In genomic region chr4:185577592-185577940, GRCh38 we compare ENCODE assay signal across 18 cellular contexts. TPM values are rescaled to one million over a fixed set of nuclear protein-coding genes. Genes with fewer than 3 reads are reported as not detected.
DNase-seq lines count a peak whose midpoint lies in the region; ATAC-seq and TF ChIP-seq lines count a peak whose summit lies in the region.
"Had no signal": no experiment of that assay in that cellular context is flagged by ENCODE, and none has a peak within 500 bp of the region (broad histone marks: within the 10 kb centered on the region; RNA-seq: fewer than 3 reads in every experiment).

No MANE protein-coding gene starts in this region.

- TF ChIP-seq EP300 in suprapubic skin (IDR thresholded peaks at IDR 0.05) = no peak
- TF ChIP-seq EP300 in tibial nerve (IDR thresholded peaks at IDR 0.05) = no peak

- H3K36me3 ChIP-seq in left ventricle myocardium inferior (no peaks in the 10 kb centered on the region), mucosa of rectum (ENCODE audit: control insufficient read depth in 2 of 2, insufficient read depth in 2 of 2, low read length in 2 of 2) (no peaks in the 10 kb centered on the region), skeletal muscle tissue (ENCODE audit: control insufficient read depth in 3 of 3, insufficient read depth in 3 of 3, low read length in 3 of 3) (no peaks in the 10 kb centered on the region), suprapubic skin (no peaks in the 10 kb centered on the region), tibial nerve (no peaks in the 10 kb centered on the region), MG63 (no peaks in the 10 kb centered on the region)
- H3K36me3 ChIP-seq: BE2C had no signal

- no peaks in the 10 kb centered on the region for H3K27me3 ChIP-seq in left ventricle myocardium inferior (ENCODE audit: low read depth)
- no peaks in the 10 kb centered on the region for H3K27me3 ChIP-seq in mucosa of rectum (ENCODE audit: control insufficient read depth in 2 of 2, insufficient read depth in 2 of 2, low read length in 2 of 2)
- H3K27me3 ChIP-seq in skeletal muscle tissue (ENCODE audit: control insufficient read depth in 3 of 3, insufficient read depth in 3 of 3, low read length in 3 of 3) = no peaks in the 10 kb centered on the region
- H3K27me3 ChIP-seq in suprapubic skin = no peaks in the 10 kb centered on the region
- no peaks in the 10 kb centered on the region for H3K27me3 ChIP-seq in tibial nerve
- no peaks in the 10 kb centered on the region for H3K27me3 ChIP-seq in MG63
- H3K27me3 ChIP-seq: BE2C had no signal

- no peak for ATAC-seq in Right ventricle myocardium inferior
- ATAC-seq in GM21367 (IDR thresholded peaks at IDR 0.05; ENCODE audit: unreplicated experiment) = no peak
- ATAC-seq: A549 had no signal

- H3K4me1 ChIP-seq in left ventricle myocardium inferior = peaks cover 13% of the 10 kb centered on the region
- no peaks in the 10 kb centered on the region for H3K4me1 ChIP-seq in mucosa of rectum (ENCODE audit: control insufficient read depth in 2 of 2, insufficient read depth in 2 of 2, low read length in 2 of 2)
- H3K4me1 ChIP-seq in skeletal muscle tissue (ENCODE audit: control insufficient read depth in 3 of 3, insufficient read depth in 3 of 3, low read length in 3 of 3) = peaks cover 20 to 33% (median 29%) of the 10 kb centered on the region in 3 donors
- peaks cover 5% of the 10 kb centered on the region for H3K4me1 ChIP-seq in suprapubic skin
- H3K4me1 ChIP-seq in tibial nerve = no peaks in the 10 kb centered on the region

- no peak for TF ChIP-seq CTCF in left ventricle myocardium inferior (IDR thresholded peaks at IDR 0.05; ENCODE audit: borderline replicate concordance)
- TF ChIP-seq CTCF in suprapubic skin (IDR thresholded peaks at IDR 0.05) = no peak
- TF ChIP-seq CTCF in tibial nerve (IDR thresholded peaks at IDR 0.05) = no peak

- intact Hi-C loops in left ventricle myocardium inferior (cut with micrococcal nuclease) (no loop called here), Right ventricle myocardium inferior (cut with DNase I) (no loop called here)

- DNase-seq in left ventricle myocardium inferior (no peak), Right ventricle myocardium inferior (ENCODE audit: missing footprints) (no peak), suprapubic skin (ENCODE audit: low spot score in 2 of 2) (no peak), tibial nerve (ENCODE audit: low spot score in 2 of 2) (no peak), MG63 (no peak)
- DNase-seq: activated CD4-positive, alpha-beta T cell treated with anti-CD3 and anti-CD28 coated beads, Interleukin-2, amount 50 U/mL, for 4 hours; activated CD8-positive, alpha-beta memory T cell treated with anti-CD3 and anti-CD28 coated beads, Interleukin-2, amount 50 U/mL, for 48 hours; activated naive CD8-positive, alpha-beta T cell treated with anti-CD3 and anti-CD28 coated beads for 36 hours; effector memory CD4-positive, alpha-beta T cell; MV-4-11; NCI-H69; retina had no signal

- no peak overlapping the region for H3K9ac ChIP-seq in mucosa of rectum (ENCODE audit: low read depth in 1 of 2, low read length in 2 of 2)
- H3K9ac ChIP-seq in skeletal muscle tissue (ENCODE audit: low read depth in 1 of 3, low read length in 3 of 3) = peak overlapping the region in 2 of 3 donors; percentile 71 to 82

- H3K27ac ChIP-seq in left ventricle myocardium inferior (replicated peaks) (peak overlapping the region; percentile 47), mucosa of rectum (ENCODE audit: low read depth in 2 of 2, low read length in 2 of 2) (peak overlapping the region; percentile 25 to 37), skeletal muscle tissue (ENCODE audit: low read depth, low read length) (peak overlapping the region; percentile 98), suprapubic skin (no peak overlapping the region), tibial nerve (no peak overlapping the region)
- H3K27ac ChIP-seq: A549, RWPE1 had no signal

- 94% methylated on average over 3 of the region's 3 CpGs for WGBS in suprapubic skin
- WGBS in tibial nerve, 2 donors = 69 to 90% methylated on average over 3 of the region's 3 CpGs

- TF ChIP-seq POLR2A in suprapubic skin (IDR thresholded peaks at IDR 0.05) = no peak
- TF ChIP-seq POLR2A in tibial nerve (IDR thresholded peaks at IDR 0.05) = no peak

- H3K4me3 ChIP-seq in left ventricle myocardium inferior = no peak overlapping the region
- no peak overlapping the region for H3K4me3 ChIP-seq in mucosa of rectum (ENCODE audit: low read length in 2 of 2)
- peak overlapping the region in 2 of 3 donors; percentile 25 to 39 for H3K4me3 ChIP-seq in skeletal muscle tissue (ENCODE audit: low read length in 3 of 3)
- no peak overlapping the region for H3K4me3 ChIP-seq in suprapubic skin
- H3K4me3 ChIP-seq in tibial nerve = no peak overlapping the region
- H3K4me3 ChIP-seq in MG63 = no peak overlapping the region
- H3K4me3 ChIP-seq: A549 had no signal

- H3K9me3 ChIP-seq in left ventricle myocardium inferior (replicated peaks) (no peaks in the 10 kb centered on the region), mucosa of rectum (ENCODE audit: control insufficient read depth in 2 of 2, low read length in 2 of 2) (no peaks in the 10 kb centered on the region), skeletal muscle tissue (ENCODE audit: control insufficient read depth in 3 of 3, low read length in 3 of 3) (no peaks in the 10 kb centered on the region), suprapubic skin (no peaks in the 10 kb centered on the region), tibial nerve (no peaks in the 10 kb centered on the region), MG63 (no peaks in the 10 kb centered on the region)
- H3K9me3 ChIP-seq: A549, BE2C had no signal

RNA-seq across cellular contexts. Expression of gene PDLIM3, which starts 42.3 kb away (rescaled TPM):
- total RNA-seq in left ventricle myocardium inferior (308 TPM), Right ventricle myocardium inferior (281 TPM), skeletal muscle tissue (415 TPM), suprapubic skin (10 to 100 TPM; 13.9 to 31.4 (median 23.1) TPM), tibial nerve (10 to 100 TPM; 24.5 to 56.9 (median 45.0) TPM)
- 0.26 TPM in 1 of 2 replicates, not detected in the other for total RNA-seq in MG63 (2014; rRNA removed; shearing (Covaris generic); ENCODE audit: low replicate concordance)
- total RNA-seq: activated naive CD8-positive, alpha-beta T cell treated with anti-CD3 and anti-CD28 coated beads for 36 hours had no signal

Comparison
In these comparisons a context has a peak if more than half of its experiments do, and no peak if none do; other contexts are left out.
1. H3K27ac ChIP-seq: peak in left ventricle myocardium inferior (single experiment), mucosa of rectum (2 of 2) and skeletal muscle tissue (single experiment); none in suprapubic skin (single experiment) and tibial nerve (0 of 4).
2. H3K4me3 ChIP-seq: peak in skeletal muscle tissue (2 of 3); none in left ventricle myocardium inferior (single experiment), mucosa of rectum (0 of 2), suprapubic skin (single experiment), tibial nerve (0 of 4) and MG63 (single experiment).
3. H3K9ac ChIP-seq: peak in skeletal muscle tissue (2 of 3); none in mucosa of rectum (0 of 2).
4. RNA of gene PDLIM3, which starts 42.3 kb away (total RNA-seq): 415 TPM in skeletal muscle tissue (single experiment), 308 TPM in left ventricle myocardium inferior (single experiment), 281 TPM in Right ventricle myocardium inferior (single experiment), 24.5 to 56.9 TPM in tibial nerve and 13.9 to 31.4 TPM in suprapubic skin; 0.26 TPM in MG63; every median in the first group is over 10 times any median in the second.